8 cellular contexts compared by ENCODE assay signal in genomic region chr5:33892419-33893151, GRCh38. TPM values are rescaled to one million over a fixed set of nuclear protein-coding genes. Genes with fewer than 3 reads are reported as not detected.
DNase-seq lines count a peak whose midpoint lies in the region; ATAC-seq and TF ChIP-seq lines count a peak whose summit lies in the region.

No MANE protein-coding gene starts in this region.

- H3K9me3 Mint-ChIP-seq in GM23338 = no peaks in the 10 kb centered on the region
- peaks cover 2% of the 10 kb centered on the region for H3K9me3 Mint-ChIP-seq in CD4-positive, alpha-beta T cell

- no peaks in the 10 kb centered on the region; the same call in 1 of the 3 replicates for H3K36me3 Mint-ChIP-seq in GM23338 (ENCODE audit: low read depth)
- H3K36me3 Mint-ChIP-seq in CD4-positive, alpha-beta T cell (ENCODE audit: low read depth) = no peaks in the 10 kb centered on the region

- no peaks in the 10 kb centered on the region for H3K36me3 ChIP-seq in GM23338 (ENCODE audit: insufficient read depth)
- no peaks in the 10 kb centered on the region for H3K36me3 ChIP-seq in colonic mucosa

- H3K4me3 ChIP-seq in GM23338 = peak overlapping the region; percentile 89
- peak overlapping the region; percentile 78 for H3K4me3 ChIP-seq in WI38 (ENCODE audit: low read depth, low read length)
- peak overlapping the region; percentile 70 for H3K4me3 ChIP-seq in right cardiac atrium (ENCODE audit: low read length)
- peak overlapping the region; percentile 57 for H3K4me3 ChIP-seq in retinal pigment epithelial cell (ENCODE audit: low read length)
- H3K4me3 ChIP-seq in colonic mucosa = no peak overlapping the region

- TF ChIP-seq CTCF in GM23338 (conservative IDR thresholded peaks at IDR 0.05; ENCODE audit: low read depth in 2 of 2) (no peak), WI38 (IDR thresholded peaks at IDR 0.05; ENCODE audit: low read depth, low read length) (no peak), retinal pigment epithelial cell (conservative IDR thresholded peaks at IDR 0.05; ENCODE audit: low read depth, low read length) (no peak), colonic mucosa (IDR thresholded peaks at IDR 0.05) (no peak)
- no peak for TF ChIP-seq CTCF in CD4-positive, alpha-beta T cell (IDR thresholded peaks at IDR 0.05)

- POLR2A ChIA-PET in CD4-positive, alpha-beta T cell (lab: Charles Lee) = no interaction called here

- peak; percentile 55 for DNase-seq in GM23338 (ENCODE audit: low spot score)
- peak in 2 of 3 donors; percentile 45 to 67 for DNase-seq in right cardiac atrium
- peak; percentile 98 for DNase-seq in retinal pigment epithelial cell (ENCODE audit: low read depth)
- no peak for DNase-seq in colonic mucosa
- no peak for DNase-seq in CD4-positive, alpha-beta T cell
- no peak for DNase-seq in NCI-H510A (lab: John Stamatoyannopoulos, UW)

- no peak overlapping the region for H3K27ac Mint-ChIP-seq in GM23338
- H3K27ac Mint-ChIP-seq in CD4-positive, alpha-beta T cell = no peak overlapping the region

- H3K4me1 ChIP-seq in GM23338 (ENCODE audit: insufficient read depth) (peaks cover 30% of the 10 kb centered on the region), right cardiac atrium (ENCODE audit: control insufficient read depth, insufficient read depth, low read length) (peaks cover 4% of the 10 kb centered on the region), colonic mucosa (no peaks in the 10 kb centered on the region)

- H3K9me3 ChIP-seq in right cardiac atrium (ENCODE audit: control insufficient read depth, low read length) = peaks cover 1% of the 10 kb centered on the region
- H3K9me3 ChIP-seq in colonic mucosa = no peaks in the 10 kb centered on the region
- no peaks in the 10 kb centered on the region for H3K9me3 ChIP-seq in CD4-positive, alpha-beta T cell (ENCODE audit: control insufficient read depth, low read length)

- intact Hi-C loops in right cardiac atrium (cut with DNase I) (no loop called here), colonic mucosa (cut with DNase I) (no loop called here)
- intact Hi-C loops in CD4-positive, alpha-beta T cell (cut with DNase I, micrococcal nuclease) = no loop called here

- no peak overlapping the region for H3K9ac ChIP-seq in colonic mucosa (ENCODE audit: low read depth in 2 of 2, low read length in 2 of 2)

- peaks cover 7% of the 10 kb centered on the region for H3K27me3 ChIP-seq in GM23338 (ENCODE audit: insufficient read depth)
- H3K27me3 ChIP-seq in right cardiac atrium (ENCODE audit: control insufficient read depth, insufficient read depth) = no peaks in the 10 kb centered on the region
- H3K27me3 ChIP-seq in colonic mucosa = no peaks in the 10 kb centered on the region
- H3K27me3 ChIP-seq in CD4-positive, alpha-beta T cell (ENCODE audit: control insufficient read depth, insufficient read depth, low read length) = peaks cover 53% of the 10 kb centered on the region

- peak overlapping the region; percentile 99 for H2AFZ ChIP-seq in GM23338

- H3K4me1 Mint-ChIP-seq in GM23338 = peaks cover 26% of the 10 kb centered on the region
- peaks cover 8% of the 10 kb centered on the region for H3K4me1 Mint-ChIP-seq in CD4-positive, alpha-beta T cell (ENCODE audit: low read depth)

- CTCF ChIA-PET in CD4-positive, alpha-beta T cell (lab: Charles Lee) = no interaction called here

- H3K27ac ChIP-seq in GM23338 (ENCODE audit: low read depth) = no peak overlapping the region
- peak overlapping the region; percentile 13 for H3K27ac ChIP-seq in right cardiac atrium (ENCODE audit: low read length)
- H3K27ac ChIP-seq in colonic mucosa = no peak overlapping the region
- H3K27ac ChIP-seq in CD4-positive, alpha-beta T cell (ENCODE audit: low read depth, low read length) = no peak overlapping the region

- H4K20me1 ChIP-seq in GM23338 (replicated peaks; ENCODE audit: insufficient read depth) = no peaks in the 10 kb centered on the region

- H3K4me3 Mint-ChIP-seq in GM23338 = peak overlapping the region; percentile 72
- no peak overlapping the region for H3K4me3 Mint-ChIP-seq in CD4-positive, alpha-beta T cell

- H3K9me2 ChIP-seq in GM23338 (ENCODE audit: insufficient read depth) = 0 out of 2 replicates have a peak, but pooled peaks cover 12% of the 10 kb centered on the region

- 16% methylated on average over 13 of the region's 13 CpGs for WGBS in right cardiac atrium

- H3F3A ChIP-seq in GM23338 (replicated peaks; ENCODE audit: low read depth) = peaks cover 8% of the 10 kb centered on the region; the same call in 1 of the 2 replicates

- ATAC-seq in GM23338 = peak; percentile 13
- ATAC-seq in right cardiac atrium = peak; percentile 52 to 71
- ATAC-seq in CD4-positive, alpha-beta T cell (ENCODE audit: poor library complexity) = no peak
- no peak for ATAC-seq in HG03175 (IDR thresholded peaks at IDR 0.05; ENCODE audit: unreplicated experiment)

- H3K4me2 ChIP-seq in GM23338 = peak overlapping the region; percentile 92

- H3K79me2 ChIP-seq in GM23338 (replicated peaks; ENCODE audit: insufficient read depth) = peaks cover 33% of the 10 kb centered on the region

- H3K27me3 Mint-ChIP-seq in GM23338 (ENCODE audit: insufficient read depth, low read depth, poor library complexity) = peaks cover 14% of the 10 kb centered on the region
- peaks cover 74% of the 10 kb centered on the region for H3K27me3 Mint-ChIP-seq in CD4-positive, alpha-beta T cell

TF ChIP-seq in GM23338, 12 proteins besides CTCF, POLR2A, EP300 and RAD21 (continues in another document):
- TF ChIP-seq ZNF331 (CRISPR knock-in tag; IDR thresholded peaks at IDR 0.05; ENCODE audit: low read depth) (no peak), ZNF114 (CRISPR knock-in tag; IDR thresholded peaks at IDR 0.05) (no peak), NANOG (IDR thresholded peaks at IDR 0.05; ENCODE audit: borderline replicate concordance) (no peak), JUNB (IDR thresholded peaks at IDR 0.05; ENCODE audit: unreplicated experiment) (no peak)

RNA-seq across cellular contexts. Expression of gene ADAMTS12, which starts 0.8 kb away (rescaled TPM):
- total RNA-seq in GM23338 (2014; rRNA removed; shearing (Covaris generic)) = 12.4 and 17.1 TPM in 2 replicates
- polyA plus RNA-seq in GM23338 (2016; fragmentation: Nextera tagmentation; extraction: Ambion mirVana) (8.6 and 9.1 TPM in 2 replicates), right cardiac atrium (0.54 TPM)
- total RNA-seq in right cardiac atrium (1 to 10 TPM in 3 of 4 donors, under 1 TPM in 1; 0.54 to 1.4 (median 1.1) TPM), colonic mucosa (1 to 10 TPM in 1 of 2 donors, under 1 TPM in 1; 0.42 to 1.1 TPM)
- total RNA-seq in CD4-positive, alpha-beta T cell = under 1 TPM in 1 of 2 experiments, not detected in 1; 0.06 TPM

RNA-seq across cellular contexts. Expression of gene RXFP3, which starts 43.6 kb away (rescaled TPM):
- total RNA-seq in GM23338 (2014; rRNA removed; shearing (Covaris generic)) = 0.23 TPM in 1 of 2 replicates, not detected in the other
- polyA plus RNA-seq in GM23338 (2016; fragmentation: Nextera tagmentation; extraction: Ambion mirVana) = not detected in 2 replicates
- total RNA-seq in right cardiac atrium = not detected
- not detected for polyA plus RNA-seq in right cardiac atrium
- total RNA-seq in colonic mucosa = not detected
- total RNA-seq in CD4-positive, alpha-beta T cell = not detected

Comparison
In these comparisons a context has a peak if more than half of its experiments do, and no peak if none do; other contexts are left out.
1. ATAC-seq: peak in GM23338 (single experiment) and right cardiac atrium (2 of 2); none in CD4-positive, alpha-beta T cell (single experiment) and HG03175 (single experiment).
2. DNase-seq: peak in GM23338 (single experiment), right cardiac atrium (2 of 3) and retinal pigment epithelial cell (single experiment); none in colonic mucosa (single experiment), CD4-positive, alpha-beta T cell (0 of 10) and NCI-H510A (single experiment).